20 cellular contexts compared by ENCODE assay signal in genomic region chr5:108650997-108651396, GRCh38.
DNase-seq lines count a peak whose midpoint lies in the region; ATAC-seq, FAIRE-seq and TF ChIP-seq lines count a peak whose summit lies in the region.
"Had no signal": no experiment of that assay in that cellular context is flagged by ENCODE, and none has a peak within 500 bp of the region (broad histone marks: within the 10 kb centered on the region; RNA-seq: fewer than 3 reads in every experiment).

No MANE protein-coding gene starts in this region.

- peak overlapping the region in 1 of 2 experiments; percentile 69; a peak in 2 of 4 replicates for H3K27ac ChIP-seq in SK-N-SH (ENCODE audit: low read depth in 2 of 2, low read length in 1 of 2)
- no peak overlapping the region for H3K27ac ChIP-seq in fibroblast of lung (ENCODE audit: insufficient read depth, low read length)
- H3K27ac ChIP-seq in left lung = no peak overlapping the region
- H3K27ac ChIP-seq: hepatocyte, right atrium auricular region had no signal

- no peak for FAIRE-seq in GM19239 (lab: Jason Lieb, UNC)

- H3K4me2 ChIP-seq in SK-N-SH = no peak overlapping the region
- H3K4me2 ChIP-seq in fibroblast of lung (ENCODE audit: extremely low read depth, insufficient read depth, low read length) = no peak overlapping the region
- H3K4me2 ChIP-seq: hepatocyte had no signal

- H2AFZ ChIP-seq in SK-N-SH (ENCODE audit: low read depth) (no peak overlapping the region), fibroblast of lung (ENCODE audit: low read length) (no peak overlapping the region)
- H2AFZ ChIP-seq: hepatocyte had no signal

- no peak overlapping the region for H3K4me3 Mint-ChIP-seq in osteocyte (ENCODE audit: unreplicated experiment)
- H3K4me3 Mint-ChIP-seq: WTC11 had no signal

- H3K27me3 Mint-ChIP-seq in osteocyte (ENCODE audit: unreplicated experiment) = no peaks in the 10 kb centered on the region

- DNase-seq in ELR (ENCODE audit: low read depth) (peak; percentile 84), SK-N-SH (no peak), fibroblast of lung (ENCODE audit: low read depth in 2 of 2) (peak; percentile 52 to 80), osteocyte (ENCODE audit: extremely low spot score, unreplicated experiment) (no peak), GM19239 (ENCODE audit: insufficient read length, low spot score) (no peak), left lung (no peak)
- DNase-seq in activated CD8-positive, alpha-beta memory T cell treated with anti-CD3 and anti-CD28 coated beads, Interleukin-2, amount 50 U/mL, for 48 hours = no peak
- DNase-seq: AML-193, cerebellar nuclear complex, GF-D8, kidney glomerular epithelial cell, MM.1S, NCI-H1694 treated with DMSO at 0.1 percent for 48 hours, NCI-H446, Right ventricle myocardium superior, T-helper 2 cell had no signal

- H3K36me3 ChIP-seq in SK-N-SH (replicated peaks in 1 of 2; ENCODE audit: control insufficient read depth in 1 of 2, insufficient read depth in 2 of 2, low read length in 1 of 2) (peaks cover 0 to 3% of the 10 kb centered on the region in 2 experiments), fibroblast of lung (ENCODE audit: control insufficient read depth, insufficient read depth, low read length) (no peaks in the 10 kb centered on the region), left lung (no peaks in the 10 kb centered on the region)
- H3K36me3 ChIP-seq: right atrium auricular region had no signal

- CTCF ChIA-PET in SK-N-SH (lab: Yijun Ruan, JAX) = interaction anchor here (0.8 kb wide), 1 partner anchor 8 kb away, joined by 4 read pairs; no protein-coding TSS in a partner anchor

- H3K36me3 Mint-ChIP-seq in osteocyte (ENCODE audit: unreplicated experiment) = peaks cover 1% of the 10 kb centered on the region

- H3K79me2 ChIP-seq in SK-N-SH (ENCODE audit: insufficient read depth) (no peaks in the 10 kb centered on the region), fibroblast of lung (ENCODE audit: control insufficient read depth, insufficient read depth, low read length) (no peaks in the 10 kb centered on the region)
- H3K79me2 ChIP-seq: hepatocyte had no signal

- H3F3A ChIP-seq in SK-N-SH (replicated peaks; ENCODE audit: insufficient read depth) = peaks cover 16% of the 10 kb centered on the region

- peaks cover 12% of the 10 kb centered on the region for H3K9me3 Mint-ChIP-seq in osteocyte (ENCODE audit: unreplicated experiment)

- H3K9me2 ChIP-seq in SK-N-SH = no peaks in the 10 kb centered on the region

- H3K27ac Mint-ChIP-seq in osteocyte (ENCODE audit: unreplicated experiment) = peak overlapping the region; percentile 62
- H3K27ac Mint-ChIP-seq: WTC11 had no signal

- TF ChIP-seq RAD21 in SK-N-SH (IDR thresholded peaks at IDR 0.05; ENCODE audit: low read length) = no peak

- H3K9ac ChIP-seq in SK-N-SH (no peak overlapping the region; the same call in 1 of the 2 replicates), fibroblast of lung (ENCODE audit: insufficient read depth, low read length) (no peak overlapping the region)

- H3K4me3 ChIP-seq in SK-N-SH (ENCODE audit: low read depth in 2 of 2, low read length in 1 of 2) (no peak overlapping the region), fibroblast of lung (replicated peaks in 1 of 4; ENCODE audit: control extremely low read depth in 1 of 4, insufficient read depth in 1 of 4, low read depth in 3 of 4, low read length in 4 of 4) (no peak overlapping the region), left lung (no peak overlapping the region)
- H3K4me3 ChIP-seq: hepatocyte, right atrium auricular region had no signal

- no peaks in the 10 kb centered on the region for H3K27me3 ChIP-seq in SK-N-SH (ENCODE audit: insufficient read depth)
- no peaks in the 10 kb centered on the region for H3K27me3 ChIP-seq in fibroblast of lung (ENCODE audit: control insufficient read depth, insufficient read depth, low read length)
- H3K27me3 ChIP-seq in left lung = no peaks in the 10 kb centered on the region
- H3K27me3 ChIP-seq: hepatocyte, right atrium auricular region had no signal

- H3K9me3 ChIP-seq in SK-N-SH (no peaks in the 10 kb centered on the region), fibroblast of lung (ENCODE audit: control insufficient read depth, insufficient read depth, low read depth, low read length) (no peaks in the 10 kb centered on the region), left lung (peaks cover 3 to 12% of the 10 kb centered on the region in 2 donors)

- H3K4me1 ChIP-seq in SK-N-SH (ENCODE audit: control insufficient read depth in 1 of 2, insufficient read depth in 2 of 2, low read depth in 1 of 2, low read length in 1 of 2) = no peaks in the 10 kb centered on the region
- peaks cover 6% of the 10 kb centered on the region for H3K4me1 ChIP-seq in fibroblast of lung (ENCODE audit: control insufficient read depth, extremely low read depth, insufficient read depth, low read length)
- no peaks in the 10 kb centered on the region for H3K4me1 ChIP-seq in left lung
- H3K4me1 ChIP-seq: right atrium auricular region had no signal

- peaks cover 27% of the 10 kb centered on the region for H3K4me1 Mint-ChIP-seq in osteocyte (ENCODE audit: unreplicated experiment)

- ATAC-seq in GM18873 (IDR thresholded peaks at IDR 0.05; ENCODE audit: low FRiP score, unreplicated experiment) (no peak), left lung (no peak)
- ATAC-seq: WTC11 had no signal

- TF ChIP-seq EP300 in SK-N-SH (IDR thresholded peaks at IDR 0.05; ENCODE audit: borderline replicate concordance in 1 of 2, low read depth in 1 of 2, low read length in 1 of 2) = no peak

- H4K20me1 ChIP-seq in SK-N-SH (ENCODE audit: insufficient read depth) = no peaks in the 10 kb centered on the region
- H4K20me1 ChIP-seq in fibroblast of lung (ENCODE audit: control insufficient read depth, extremely low read depth, insufficient read depth, low read length) = no peaks in the 10 kb centered on the region

- TF ChIP-seq CTCF in SK-N-SH (IDR thresholded peaks at IDR 0.05) (no peak), fibroblast of lung (conservative IDR thresholded peaks at IDR 0.05 in 1 of 2, IDR thresholded peaks at IDR 0.05 in 1 of 2; ENCODE audit: low read depth in 1 of 2, low read length in 2 of 2) (no peak), osteocyte (IDR thresholded peaks at IDR 0.05) (no peak), left lung (IDR thresholded peaks at IDR 0.05) (no peak)

- intact Hi-C loops in left lung (cut with DNase I) = no loop called here

- POLR2A ChIA-PET in SK-N-SH (lab: Yijun Ruan, JAX) = no interaction called here

TF ChIP-seq in SK-N-SH, 30 proteins besides CTCF, POLR2A, EP300 and RAD21:
- TF ChIP-seq FOSL2 (IDR thresholded peaks at IDR 0.05; ENCODE audit: borderline replicate concordance, low read depth) = peak; percentile 37; the same call in 1 of the 2 replicates
- peak; percentile 7; the same call in 1 of the 2 replicates for TF ChIP-seq PBX3 (IDR thresholded peaks at IDR 0.05)
- no peak for TF ChIP-seq CHD2 (IDR thresholded peaks at IDR 0.05; ENCODE audit: low read length, partially characterized antibody)
- peak; percentile 48; the same call in 1 of the 2 replicates for TF ChIP-seq TCF12 (IDR thresholded peaks at IDR 0.05)
TF ChIP-seq in SK-N-SH: peak in this region for 3.

Comparison
In these comparisons a context has a peak if more than half of its experiments do, and no peak if none do; other contexts are left out.
1. DNase-seq: peak in ELR (single experiment) and fibroblast of lung (2 of 2); none in SK-N-SH (single experiment), osteocyte (single experiment), GM19239 (single experiment), activated CD8-positive, alpha-beta memory T cell treated with anti-CD3 and anti-CD28 coated beads, Interleukin-2, amount 50 U/mL, for 48 hours (single experiment) and left lung (0 of 2).